ENCODE assay signal across 16 cellular contexts in genomic region chr4:1613099-1613495, GRCh38.
DNase-seq lines count a peak whose midpoint lies in the region; ATAC-seq and TF ChIP-seq lines count a peak whose summit lies in the region.
"Had no signal": no experiment of that assay in that cellular context is flagged by ENCODE, and none has a peak within 500 bp of the region (broad histone marks: within the 10 kb centered on the region; RNA-seq: fewer than 3 reads in every experiment).

No MANE protein-coding gene starts in this region.

- 84% methylated on average over 9 of the region's 9 CpGs for WGBS in esophagus muscularis mucosa

- H3K36me3 ChIP-seq in CD4-positive, CD25-positive, alpha-beta regulatory T cell (ENCODE audit: control insufficient read depth, insufficient read depth, low read length), result no peaks in the 10 kb centered on the region
- no peaks in the 10 kb centered on the region for H3K36me3 ChIP-seq in naive thymus-derived CD4-positive, alpha-beta T cell (ENCODE audit: control insufficient read depth in 2 of 3, insufficient read depth in 3 of 3, low read length in 3 of 3)
- no peaks in the 10 kb centered on the region for H3K36me3 ChIP-seq in esophagus muscularis mucosa

- peaks cover 0 to 25% (median 6%) of the 10 kb centered on the region in 7 donors for H3K9me3 Mint-ChIP-seq in CD4-positive, CD25-positive, alpha-beta regulatory T cell
- H3K9me3 Mint-ChIP-seq in WTC11, result peaks cover 9% of the 10 kb centered on the region
- peaks cover 6 to 29% (median 10%) of the 10 kb centered on the region in 11 donors for H3K9me3 Mint-ChIP-seq in naive thymus-derived CD4-positive, alpha-beta T cell

- peaks cover 0 to 15% of the 10 kb centered on the region in 2 experiments for H3K9me3 ChIP-seq in CD4-positive, CD25-positive, alpha-beta regulatory T cell (ENCODE audit: control insufficient read depth in 2 of 2, low read length in 2 of 2)
- peaks cover 0 to 14% (median 7%) of the 10 kb centered on the region in 3 experiments for H3K9me3 ChIP-seq in naive thymus-derived CD4-positive, alpha-beta T cell (ENCODE audit: control insufficient read depth in 2 of 3, low read length in 3 of 3)
- H3K9me3 ChIP-seq in esophagus muscularis mucosa, result peaks cover 0 to 6% (median 3%) of the 10 kb centered on the region in 4 donors

- no peak overlapping the region for H3K4me3 ChIP-seq in CD4-positive, CD25-positive, alpha-beta regulatory T cell (ENCODE audit: low read depth, low read length)
- H3K4me3 ChIP-seq in naive thymus-derived CD4-positive, alpha-beta T cell (ENCODE audit: low read length), result no peak overlapping the region
- no peak overlapping the region for H3K4me3 ChIP-seq in esophagus muscularis mucosa
- H3K4me3 ChIP-seq: BLaER1 had no signal

- no peak overlapping the region for H3K4me3 Mint-ChIP-seq in CD4-positive, CD25-positive, alpha-beta regulatory T cell
- no peak overlapping the region for H3K4me3 Mint-ChIP-seq in WTC11
- H3K4me3 Mint-ChIP-seq in naive thymus-derived CD4-positive, alpha-beta T cell, result peak overlapping the region in 1 of 10 donors; percentile 39
- H3K4me3 Mint-ChIP-seq: B cell; CD4-positive, alpha-beta T cell; H9 had no signal

- peak overlapping the region in 2 of 3 donors; percentile 62 for H3K27ac Mint-ChIP-seq in CD4-positive, CD25-positive, alpha-beta regulatory T cell
- peak overlapping the region; percentile 51; the same call in 1 of the 2 replicates for H3K27ac Mint-ChIP-seq in WTC11
- peak overlapping the region in 5 of 9 donors; percentile 72 to 84 (median 83) for H3K27ac Mint-ChIP-seq in naive thymus-derived CD4-positive, alpha-beta T cell
- H3K27ac Mint-ChIP-seq: B cell had no signal

- H3K4me1 Mint-ChIP-seq in CD4-positive, CD25-positive, alpha-beta regulatory T cell, result peaks cover 8 to 71% (median 19%) of the 10 kb centered on the region in 4 donors
- H3K4me1 Mint-ChIP-seq in WTC11, result no peaks in the 10 kb centered on the region; the same call in 1 of the 2 replicates
- peaks cover 7 to 51% (median 38%) of the 10 kb centered on the region in 7 donors for H3K4me1 Mint-ChIP-seq in naive thymus-derived CD4-positive, alpha-beta T cell
- H3K4me1 Mint-ChIP-seq: H9 had no signal

- ATAC-seq in CD4-positive, CD25-positive, alpha-beta regulatory T cell (ENCODE audit: low read depth in 2 of 2), result no peak
- no peak for ATAC-seq in WTC11
- ATAC-seq in naive thymus-derived CD4-positive, alpha-beta T cell, result no peak
- ATAC-seq: HCT116 had no signal

- H3K27ac ChIP-seq in CD4-positive, CD25-positive, alpha-beta regulatory T cell (ENCODE audit: insufficient read depth, low read length, poor library complexity, severe bottlenecking), result no peak overlapping the region
- no peak overlapping the region for H3K27ac ChIP-seq in naive thymus-derived CD4-positive, alpha-beta T cell (ENCODE audit: low read depth, low read length)
- no peak overlapping the region for H3K27ac ChIP-seq in esophagus muscularis mucosa (replicated peaks in 1 of 4)
- H3K27ac ChIP-seq: 22Rv1, BLaER1 had no signal

- no peaks in the 10 kb centered on the region for H3K27me3 Mint-ChIP-seq in CD4-positive, CD25-positive, alpha-beta regulatory T cell
- no peaks in the 10 kb centered on the region for H3K27me3 Mint-ChIP-seq in WTC11 (ENCODE audit: low read depth)
- no peaks in the 10 kb centered on the region for H3K27me3 Mint-ChIP-seq in naive thymus-derived CD4-positive, alpha-beta T cell
- H3K27me3 Mint-ChIP-seq: B cell; CD4-positive, alpha-beta T cell had no signal

- H3K4me1 ChIP-seq in CD4-positive, CD25-positive, alpha-beta regulatory T cell (ENCODE audit: control insufficient read depth, insufficient read depth, low read length, poor library complexity, severe bottlenecking), result peaks cover 9% of the 10 kb centered on the region
- H3K4me1 ChIP-seq in naive thymus-derived CD4-positive, alpha-beta T cell (ENCODE audit: control insufficient read depth in 2 of 2, insufficient read depth in 2 of 2, low read length in 2 of 2), result peaks cover 0 to 15% of the 10 kb centered on the region in 2 donors
- H3K4me1 ChIP-seq in esophagus muscularis mucosa, result no peaks in the 10 kb centered on the region

- CTCF ChIA-PET in WTC11 (lab: Charles Lee), result no interaction called here
- CTCF ChIA-PET in naive thymus-derived CD4-positive, alpha-beta T cell (lab: Charles Lee), result no interaction called here

- peaks cover 2% of the 10 kb centered on the region for H3K36me3 Mint-ChIP-seq in CD4-positive, CD25-positive, alpha-beta regulatory T cell
- H3K36me3 Mint-ChIP-seq in WTC11, result no peaks in the 10 kb centered on the region
- peaks cover 0 to 12% (median 5%) of the 10 kb centered on the region in 5 donors for H3K36me3 Mint-ChIP-seq in naive thymus-derived CD4-positive, alpha-beta T cell

- TF ChIP-seq CTCF in WTC11 (IDR thresholded peaks at IDR 0.05), result no peak
- no peak for TF ChIP-seq CTCF in esophagus muscularis mucosa (IDR thresholded peaks at IDR 0.05)

- no peak for DNase-seq in CD4-positive, CD25-positive, alpha-beta regulatory T cell
- no peak for DNase-seq in WTC11 (ENCODE audit: low spot score)
- DNase-seq in naive thymus-derived CD4-positive, alpha-beta T cell, result no peak
- no peak for DNase-seq in activated naive CD4-positive, alpha-beta T cell (lab: John Stamatoyannopoulos, UW)
- no peak for DNase-seq in D341Med (ENCODE audit: low spot score)
- no peak for DNase-seq in esophagus muscularis mucosa (ENCODE audit: extremely low spot score)
- DNase-seq: Calu3; CD4-positive, alpha-beta T cell; COR-L47; DMS153; DND-41; H9 had no signal

- no peaks in the 10 kb centered on the region for H3K27me3 ChIP-seq in CD4-positive, CD25-positive, alpha-beta regulatory T cell (ENCODE audit: control insufficient read depth, insufficient read depth, low read length)
- H3K27me3 ChIP-seq in naive thymus-derived CD4-positive, alpha-beta T cell (ENCODE audit: control insufficient read depth in 2 of 2, insufficient read depth in 2 of 2, low read length in 2 of 2), result no peaks in the 10 kb centered on the region
- peaks cover 0 to 8% (median 0%) of the 10 kb centered on the region in 4 donors for H3K27me3 ChIP-seq in esophagus muscularis mucosa
- H3K27me3 ChIP-seq: BLaER1 had no signal

- intact Hi-C loops in naive thymus-derived CD4-positive, alpha-beta T cell (cut with micrococcal nuclease), result no loop called here
- intact Hi-C loops in esophagus muscularis mucosa (cut with DNase I), result no loop called here

- no peak for TF ChIP-seq EP300 in esophagus muscularis mucosa (IDR thresholded peaks at IDR 0.05)

- POLR2A ChIA-PET in WTC11 (lab: Charles Lee), result no interaction called here
- POLR2A ChIA-PET in naive thymus-derived CD4-positive, alpha-beta T cell (lab: Charles Lee), result interaction anchor here (1.2 kb wide), 1 partner anchor 107 kb away, joined by 3 read pairs; no protein-coding TSS in a partner anchor

- TF ChIP-seq POLR2A in esophagus muscularis mucosa (IDR thresholded peaks at IDR 0.05; ENCODE audit: low read depth), result no peak

TF ChIP-seq in WTC11, 78 proteins besides CTCF, POLR2A, EP300 and RAD21 (continues in another document):
- TF ChIP-seq PRRX2 (CRISPR knock-in tag; IDR thresholded peaks at IDR 0.05) (no peak), ARID4B (CRISPR knock-in tag; IDR thresholded peaks at IDR 0.05; ENCODE audit: borderline replicate concordance) (no peak), ZMAT4 (CRISPR knock-in tag; IDR thresholded peaks at IDR 0.05) (no peak), GABPB1 (CRISPR knock-in tag; IDR thresholded peaks at IDR 0.05) (no peak), MLX (CRISPR knock-in tag; IDR thresholded peaks at IDR 0.05) (no peak), USF1 (CRISPR knock-in tag; IDR thresholded peaks at IDR 0.05) (no peak)
